Comparison of ENCODE assay signal across 11 cellular contexts in the genomic region with DNA sequence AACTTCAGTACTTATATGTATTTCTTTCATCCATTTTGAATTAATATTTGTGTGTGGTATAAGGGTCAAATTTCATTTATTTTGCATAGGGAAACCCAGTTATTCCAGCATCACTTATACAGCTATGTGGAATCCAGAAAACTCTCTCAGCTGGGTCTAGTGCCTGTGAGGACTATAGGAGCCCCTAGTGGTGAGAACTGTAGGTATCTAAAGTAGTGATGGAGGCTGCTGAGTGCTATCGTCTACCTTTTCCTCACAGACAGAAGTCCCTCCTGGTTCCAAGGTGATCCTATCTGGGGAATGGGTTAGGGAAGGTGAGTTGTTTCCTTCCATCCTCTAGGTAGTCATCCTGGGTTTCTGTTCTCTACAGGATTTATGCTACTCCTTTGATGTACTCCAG.
DNase-seq lines count a peak whose midpoint lies in the region; ATAC-seq, FAIRE-seq and TF ChIP-seq lines count a peak whose summit lies in the region.
"Had no signal": no experiment of that assay in that cellular context is flagged by ENCODE, and none has a peak within 500 bp of the region (broad histone marks: within the 10 kb centered on the region; RNA-seq: fewer than 3 reads in every experiment).

No MANE protein-coding gene starts in this region.

- H3K27ac Mint-ChIP-seq in nephron progenitor cell: no peak overlapping the region
- H3K27ac Mint-ChIP-seq: activated naive CD4-positive, alpha-beta T cell treated with anti-CD3 and anti-CD28 coated beads for 36 hours had no signal

- peak; percentile 44; the same call in 1 of the 2 replicates for TF ChIP-seq CTCF in GM12875 (IDR thresholded peaks at IDR 0.05; ENCODE audit: borderline replicate concordance, insufficient read depth, low read depth, low read length)
- peak; percentile 44 for TF ChIP-seq CTCF in astrocyte of the cerebellum (IDR thresholded peaks at IDR 0.05; ENCODE audit: low read depth, low read length, missing control alignments)
- TF ChIP-seq CTCF in nephron progenitor cell (IDR thresholded peaks at IDR 0.05): peak; percentile 29

- no peak overlapping the region for H3K4me3 Mint-ChIP-seq in nephron progenitor cell
- H3K4me3 Mint-ChIP-seq: activated naive CD4-positive, alpha-beta T cell treated with anti-CD3 and anti-CD28 coated beads for 36 hours had no signal

- FAIRE-seq in GM12891 (lab: Jason Lieb, UNC): no peak
- FAIRE-seq: islet of Langerhans had no signal

- no peaks in the 10 kb centered on the region for H3K27me3 Mint-ChIP-seq in nephron progenitor cell (ENCODE audit: low read depth, poor library complexity)

- H3K4me3 ChIP-seq in GM12875 (ENCODE audit: low read depth, low read length) (no peak overlapping the region), astrocyte of the cerebellum (ENCODE audit: low read depth, low read length) (no peak overlapping the region)
- H3K4me3 ChIP-seq: Peyer's patch had no signal

- no peak for TF ChIP-seq POLR2A in GM12891 (IDR thresholded peaks at IDR 0.05; ENCODE audit: low read depth, low read length)

- ATAC-seq in HG03175 (IDR thresholded peaks at IDR 0.05; ENCODE audit: unreplicated experiment) (no peak), sciatic nerve (no peak)

- H3K9me3 Mint-ChIP-seq in nephron progenitor cell: peaks cover 5% of the 10 kb centered on the region

- H3K4me1 Mint-ChIP-seq in nephron progenitor cell: no peaks in the 10 kb centered on the region

- no peaks in the 10 kb centered on the region for H3K36me3 Mint-ChIP-seq in nephron progenitor cell (ENCODE audit: low read depth)

- in situ Hi-C loops in astrocyte of the cerebellum (cut with HindIII; ENCODE audit: low sequenced_read_pairs): no loop called here

- DNase-seq in HuH-7 (ENCODE audit: low spot score): peak; percentile 23
- no peak for DNase-seq in astrocyte of the cerebellum (ENCODE audit: low read depth)
- no peak for DNase-seq in nephron progenitor cell
- no peak for DNase-seq in anterior cingulate cortex (lab: John Stamatoyannopoulos, UW)
- DNase-seq in sciatic nerve (ENCODE audit: low spot score): no peak
- DNase-seq in GM12891 (ENCODE audit: insufficient read length, low spot score): no peak
- DNase-seq: activated naive CD4-positive, alpha-beta T cell treated with anti-CD3 and anti-CD28 coated beads for 36 hours; Peyer's patch had no signal

- intact Hi-C loops in sciatic nerve (cut with DNase I): no loop called here

TF ChIP-seq in GM12891, 5 proteins besides CTCF, POLR2A, EP300 and RAD21:
- TF ChIP-seq TAF1 (IDR thresholded peaks at IDR 0.05; ENCODE audit: low read depth, low read length) (no peak), PAX5 (IDR thresholded peaks at IDR 0.05; ENCODE audit: insufficient read depth, low read length, severe bottlenecking) (no peak), POU2F2 (IDR thresholded peaks at IDR 0.05; ENCODE audit: low read depth, low read length) (no peak), SPI1 (IDR thresholded peaks at IDR 0.05; ENCODE audit: low read depth, low read length) (no peak), POLR2AphosphoS5 (IDR thresholded peaks at IDR 0.05; ENCODE audit: low read depth, low read length) (no peak)
